Comparison of ENCODE assay signal across 18 cellular contexts in the genomic region with DNA sequence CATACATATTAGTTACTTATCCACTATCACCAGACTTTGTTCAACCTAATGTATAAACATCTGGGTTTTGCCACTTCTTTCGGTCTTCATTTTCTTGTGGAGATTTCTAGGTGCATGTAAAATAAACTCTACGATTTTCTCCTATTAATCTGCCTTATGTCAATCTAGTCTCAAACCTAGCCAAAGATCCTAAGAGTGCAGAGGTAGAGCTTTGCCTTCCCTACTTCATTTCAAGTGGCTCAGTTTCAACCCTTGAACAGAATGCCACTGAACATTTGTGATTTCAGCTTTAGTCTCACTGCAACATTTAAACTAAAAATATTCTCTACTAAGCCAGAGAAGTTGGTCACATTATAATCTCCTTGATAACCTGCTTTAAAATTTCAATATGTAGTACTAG.
"Had no signal": no experiment of that assay in that cellular context is flagged by ENCODE, and none has a peak within 500 bp of the region (broad histone marks: within the 10 kb centered on the region; RNA-seq: fewer than 3 reads in every experiment).

No MANE protein-coding gene starts in this region.

- H3K27me3 Mint-ChIP-seq: activated CD8-positive, alpha-beta memory T cell treated with anti-CD3 and anti-CD28 coated beads, Interleukin-2, amount 10 ng/mL, durations not matched to agents 7 days and 5 days; activated naive CD8-positive, alpha-beta T cell treated with anti-CD3 and anti-CD28 coated beads, Interleukin-2, amount 50 U/mL, for 24 hours; memory B cell; natural killer cell treated with Interleukin-12 subunit alpha and Interleukin-12 subunit beta and Interleukin-15 and Interleukin-18, amount 100 ng/mL, for 72 hours had no signal

- H3K9me3 Mint-ChIP-seq: activated naive CD4-positive, alpha-beta T cell treated with anti-CD3 and anti-CD28 coated beads for 36 hours; activated naive CD8-positive, alpha-beta T cell treated with anti-CD3 and anti-CD28 coated beads, Interleukin-2, amount 50 U/mL, for 24 hours; activated T-helper 2 cell treated with anti-CD3 and anti-CD28 coated beads, Interferon-gamma antibody, Interleukin-2, Interleukin-4, amounts not matched to agents 10 μg/mL and 5 μg/mL and 100 μg/mL, durations not matched to agents 14 hours and 24 hours and 36 hours; memory B cell had no signal

- H3K4me1 Mint-ChIP-seq: memory B cell had no signal

- H3K27ac Mint-ChIP-seq: activated CD8-positive, alpha-beta memory T cell treated with anti-CD3 and anti-CD28 coated beads, Interleukin-2, amount 10 ng/mL, durations not matched to agents 7 days and 5 days; activated naive CD4-positive, alpha-beta T cell treated with anti-CD3 and anti-CD28 coated beads for 36 hours; activated naive CD8-positive, alpha-beta T cell treated with anti-CD3 and anti-CD28 coated beads, Interleukin-2, amount 50 U/mL, for 24 hours; activated T-helper 2 cell treated with anti-CD3 and anti-CD28 coated beads, Interferon-gamma antibody, Interleukin-2, Interleukin-4, amounts not matched to agents 10 μg/mL and 5 μg/mL and 100 μg/mL, durations not matched to agents 14 hours and 24 hours and 36 hours; memory B cell; natural killer cell treated with Interleukin-12 subunit alpha and Interleukin-12 subunit beta and Interleukin-15 and Interleukin-18, amount 100 ng/mL, for 72 hours had no signal

- H3K4me3 Mint-ChIP-seq: activated CD8-positive, alpha-beta memory T cell treated with anti-CD3 and anti-CD28 coated beads, Interleukin-2, amount 10 ng/mL, durations not matched to agents 7 days and 5 days; activated naive CD4-positive, alpha-beta T cell treated with anti-CD3 and anti-CD28 coated beads for 36 hours; activated naive CD8-positive, alpha-beta T cell treated with anti-CD3 and anti-CD28 coated beads, Interleukin-2, amount 50 U/mL, for 24 hours; memory B cell; natural killer cell treated with Interleukin-12 subunit alpha and Interleukin-12 subunit beta and Interleukin-15 and Interleukin-18, amount 100 ng/mL, for 72 hours had no signal

- H3K27me3 ChIP-seq: gastroesophageal sphincter, testis had no signal

- H3K36me3 ChIP-seq: gastroesophageal sphincter, prostate gland had no signal

- ATAC-seq: activated CD8-positive, alpha-beta memory T cell treated with anti-CD3 and anti-CD28 coated beads, Interleukin-2, amount 10 ng/mL, durations not matched to agents 7 days and 5 days; activated naive CD8-positive, alpha-beta T cell treated with anti-CD3 and anti-CD28 coated beads, Interleukin-2, amount 50 U/mL, for 24 hours; gastroesophageal sphincter; left lobe of liver; natural killer cell treated with Interleukin-12 subunit alpha and Interleukin-12 subunit beta and Interleukin-15 and Interleukin-18, amount 100 ng/mL, for 72 hours; stimulated activated naive CD8-positive, alpha-beta T cell treated with anti-CD3 and anti-CD28 coated beads, Interleukin-15, Interleukin-2, amounts not matched to agents 100 U/mL and 50 U/mL, for 24 hours had no signal

- H3K27ac ChIP-seq: gastroesophageal sphincter, prostate gland, skin epidermis, testis had no signal

- H3K4me1 ChIP-seq: gastroesophageal sphincter, prostate gland, testis had no signal

- DNase-seq: activated CD4-positive, alpha-beta T cell treated with anti-CD3 and anti-CD28 coated beads, Interleukin-2, amount 50 U/mL, for 48 hours; activated CD8-positive, alpha-beta memory T cell treated with anti-CD3 and anti-CD28 coated beads, Interleukin-2, amount 10 ng/mL, durations not matched to agents 7 days and 5 days; activated naive CD4-positive, alpha-beta T cell treated with anti-CD3 and anti-CD28 coated beads for 36 hours; activated naive CD8-positive, alpha-beta T cell treated with anti-CD3 and anti-CD28 coated beads, Interleukin-2, amount 50 U/mL, for 24 hours; activated T-cell treated with anti-CD3 and anti-CD28 coated beads, Interleukin-2, amount 50 U/mL, for 1 hour; cerebellar nuclear complex; right cardiac atrium; stimulated activated CD4-positive, alpha-beta T cell treated with anti-CD3 and anti-CD28 coated beads, Interleukin-4, amount 100 ng/mL, for 24 hours; stimulated activated CD8-positive, alpha-beta memory T cell treated with anti-CD3 and anti-CD28 coated beads, Interleukin-4, amount 100 ng/mL, for 48 hours; stimulated activated naive CD8-positive, alpha-beta T cell treated with anti-CD3 and anti-CD28 coated beads, Interleukin-15, Interleukin-2, amounts not matched to agents 100 U/mL and 50 U/mL, for 24 hours; testis had no signal

- H3K4me3 ChIP-seq: gastroesophageal sphincter, prostate gland, skin epidermis, testis had no signal

- H3K36me3 Mint-ChIP-seq: activated CD8-positive, alpha-beta memory T cell treated with anti-CD3 and anti-CD28 coated beads, Interleukin-2, amount 10 ng/mL, durations not matched to agents 7 days and 5 days; memory B cell had no signal
